8 cellular contexts compared by ENCODE assay signal in genomic region chr6:161418458-161418945, GRCh38.
DNase-seq lines count a peak whose midpoint lies in the region; ATAC-seq and TF ChIP-seq lines count a peak whose summit lies in the region.

No MANE protein-coding gene starts in this region.

- no peak overlapping the region for H3K27ac Mint-ChIP-seq in activated CD4-positive, alpha-beta T cell treated with anti-CD3 and anti-CD28 coated beads for 36 hours
- peak overlapping the region; percentile 64 for H3K27ac Mint-ChIP-seq in endothelial cell (ENCODE audit: unreplicated experiment)

- H3K9me3 Mint-ChIP-seq in activated CD4-positive, alpha-beta T cell treated with anti-CD3 and anti-CD28 coated beads for 36 hours (ENCODE audit: low read depth): no peaks in the 10 kb centered on the region
- H3K9me3 Mint-ChIP-seq in endothelial cell (ENCODE audit: unreplicated experiment): no peaks in the 10 kb centered on the region

- H3K4me3 ChIP-seq in Loucy (ENCODE audit: low read length, poor library complexity, severe bottlenecking) (no peak overlapping the region), SJCRH30 (peak overlapping the region; percentile 3), mesodermal cell (ENCODE audit: extremely low read depth, insufficient read depth, low read length, poor library complexity, severe bottlenecking) (no peak overlapping the region)

- H3K36me3 Mint-ChIP-seq in activated CD4-positive, alpha-beta T cell treated with anti-CD3 and anti-CD28 coated beads for 36 hours (ENCODE audit: low read depth): no peaks in the 10 kb centered on the region
- H3K36me3 Mint-ChIP-seq in endothelial cell (ENCODE audit: low read depth, unreplicated experiment): no peaks in the 10 kb centered on the region

- peak; percentile 12 for ATAC-seq in activated CD4-positive, alpha-beta T cell treated with anti-CD3 and anti-CD28 coated beads for 36 hours
- ATAC-seq in GM21360 (IDR thresholded peaks at IDR 0.05; ENCODE audit: unreplicated experiment): peak; percentile 65

- H3K9me2 ChIP-seq in Loucy (replicated peaks; ENCODE audit: low read depth, low read length): no peaks in the 10 kb centered on the region

- H2AFZ ChIP-seq in Loucy (ENCODE audit: low read length): no peak overlapping the region

- POLR2A ChIA-PET in activated CD4-positive, alpha-beta T cell treated with anti-CD3 and anti-CD28 coated beads for 36 hours (lab: Charles Lee): no interaction called here

- no peaks in the 10 kb centered on the region for H3K4me1 Mint-ChIP-seq in activated CD4-positive, alpha-beta T cell treated with anti-CD3 and anti-CD28 coated beads for 36 hours
- H3K4me1 Mint-ChIP-seq in endothelial cell (ENCODE audit: unreplicated experiment): peaks cover 27% of the 10 kb centered on the region

- H3K9ac ChIP-seq in Loucy (ENCODE audit: low read depth, low read length, poor library complexity, severe bottlenecking): no peak overlapping the region

- H3K36me3 ChIP-seq in Loucy (ENCODE audit: insufficient read depth, low read length) (no peaks in the 10 kb centered on the region), SJCRH30 (no peaks in the 10 kb centered on the region), mesodermal cell (ENCODE audit: control insufficient read depth, insufficient read depth, low read length) (no peaks in the 10 kb centered on the region)

- TF ChIP-seq CTCF in Loucy (conservative IDR thresholded peaks at IDR 0.05; ENCODE audit: low read length): peak; percentile 77
- TF ChIP-seq CTCF in endothelial cell (IDR thresholded peaks at IDR 0.05; ENCODE audit: unreplicated experiment): peak; percentile 75

- no peaks in the 10 kb centered on the region; the same call in 1 of the 2 replicates for H3K9me3 ChIP-seq in Loucy (ENCODE audit: insufficient read depth, low read depth, low read length)
- H3K9me3 ChIP-seq in SJCRH30 (replicated peaks): no peaks in the 10 kb centered on the region
- no peaks in the 10 kb centered on the region for H3K9me3 ChIP-seq in mesodermal cell (ENCODE audit: control insufficient read depth, low read length)

- no peaks in the 10 kb centered on the region for H3K79me2 ChIP-seq in Loucy (ENCODE audit: insufficient read depth, low read length)

- DNase-seq in activated CD4-positive, alpha-beta T cell treated with anti-CD3 and anti-CD28 coated beads for 36 hours: peak; percentile 48
- DNase-seq in activated CD4-positive, alpha-beta T cell treated with anti-CD3 and anti-CD28 coated beads, Interleukin-2, amount 50 U/mL, for 4 hours: no peak
- DNase-seq in SJCRH30: peak; percentile 86 to 97
- peak; percentile 61 for DNase-seq in endothelial cell (ENCODE audit: low spot score)
- DNase-seq in cortex of kidney (lab: John Stamatoyannopoulos, UW): no peak

- intact Hi-C loops in activated CD4-positive, alpha-beta T cell treated with anti-CD3 and anti-CD28 coated beads for 36 hours (cut with DNase I, micrococcal nuclease): loop anchor here (1.0 to 5.0 kb wide), 2 partner anchors 277 to 504 kb away; no protein-coding TSS in a partner anchor

- H3F3A ChIP-seq in Loucy (ENCODE audit: low read depth): no peaks in the 10 kb centered on the region

- 37 to 50% methylated on average over 5 of the region's 7 CpGs for WGBS in mesodermal cell (ENCODE audit: insufficient coverage in 2 of 2), 2 experiments

- no peak overlapping the region for H3K4me2 ChIP-seq in Loucy (ENCODE audit: low read depth, low read length, poor library complexity, severe bottlenecking)

- H3K27me3 ChIP-seq in Loucy (ENCODE audit: insufficient read depth, low read length, poor library complexity, severe bottlenecking): no peaks in the 10 kb centered on the region
- H3K27me3 ChIP-seq in SJCRH30: no peaks in the 10 kb centered on the region

- H3K27ac ChIP-seq in SJCRH30 (peak overlapping the region; percentile 95), mesodermal cell (ENCODE audit: low read depth, low read length, severe bottlenecking) (peak overlapping the region; percentile 84)

- H4K20me1 ChIP-seq in Loucy (ENCODE audit: insufficient read depth, low read length, poor library complexity, severe bottlenecking): no peaks in the 10 kb centered on the region

- H3K4me1 ChIP-seq in Loucy (ENCODE audit: insufficient read depth, low read length, poor library complexity, severe bottlenecking) (no peaks in the 10 kb centered on the region), SJCRH30 (peaks cover 51% of the 10 kb centered on the region), mesodermal cell (ENCODE audit: control insufficient read depth, insufficient read depth, low read length, poor library complexity, severe bottlenecking) (peaks cover 25% of the 10 kb centered on the region)

- CTCF ChIA-PET in activated CD4-positive, alpha-beta T cell treated with anti-CD3 and anti-CD28 coated beads for 36 hours (lab: Charles Lee): interaction anchor here (0.7 to 2.3 kb wide), 38 partner anchors 9 to 1753 kb away, joined by 3 to 18 read pairs (median 3); no protein-coding TSS in a partner anchor

- H3K4me3 Mint-ChIP-seq in activated CD4-positive, alpha-beta T cell treated with anti-CD3 and anti-CD28 coated beads for 36 hours: no peak overlapping the region
- H3K4me3 Mint-ChIP-seq in endothelial cell (ENCODE audit: unreplicated experiment): no peak overlapping the region

- H3K27me3 Mint-ChIP-seq in activated CD4-positive, alpha-beta T cell treated with anti-CD3 and anti-CD28 coated beads for 36 hours: peaks cover 12% of the 10 kb centered on the region
- peaks cover 13% of the 10 kb centered on the region for H3K27me3 Mint-ChIP-seq in endothelial cell (ENCODE audit: unreplicated experiment)

Comparison
In these comparisons a context has a peak if more than half of its experiments do, and no peak if none do; other contexts are left out.
1. DNase-seq: peak in activated CD4-positive, alpha-beta T cell treated with anti-CD3 and anti-CD28 coated beads for 36 hours (single experiment), SJCRH30 (2 of 2) and endothelial cell (single experiment); none in activated CD4-positive, alpha-beta T cell treated with anti-CD3 and anti-CD28 coated beads, Interleukin-2, amount 50 U/mL, for 4 hours (0 of 2) and cortex of kidney (single experiment).